ENCODE assay signal across 29 cellular contexts in genomic region chr19:2693492-2693891, GRCh38. TPM values are rescaled to one million over a fixed set of nuclear protein-coding genes. Genes with fewer than 3 reads are reported as not detected.
DNase-seq lines count a peak whose midpoint lies in the region; ATAC-seq and TF ChIP-seq lines count a peak whose summit lies in the region.
"Had no signal": no experiment of that assay in that cellular context is flagged by ENCODE, and none has a peak within 500 bp of the region (broad histone marks: within the 10 kb centered on the region; RNA-seq: fewer than 3 reads in every experiment).

No MANE protein-coding gene starts in this region.

- no peak overlapping the region for H4K91ac ChIP-seq in trophoblast cell (ENCODE audit: low read depth, low read length)

- H3K23ac ChIP-seq in trophoblast cell (ENCODE audit: low read length), result no peak overlapping the region

- no peaks in the 10 kb centered on the region for H3K79me1 ChIP-seq in trophoblast cell (ENCODE audit: low read length)

- no peak overlapping the region for H3K4ac ChIP-seq in trophoblast cell (ENCODE audit: low read depth, low read length)

- ATAC-seq in heart right ventricle, result peak in 4 of 8 donors; percentile 35 to 50 (median 38)
- ATAC-seq: A549; CD8-positive, alpha-beta T cell; PC-3; sciatic nerve; SK-N-SH treated with all-trans-retinoic acid at 6 μM for 48 hours; T-helper 17 cell had no signal

- H4K20me1 ChIP-seq in BLaER1 (no peaks in the 10 kb centered on the region; the same call in 1 of the 2 replicates), OCI-LY7 (ENCODE audit: insufficient read depth, low read length) (no peaks in the 10 kb centered on the region), osteoblast (ENCODE audit: insufficient read depth, low read length) (no peaks in the 10 kb centered on the region)

- H3K27me3 ChIP-seq in BLaER1 (no peaks in the 10 kb centered on the region), heart right ventricle (no peaks in the 10 kb centered on the region), osteoblast (ENCODE audit: insufficient read depth, low read length) (no peaks in the 10 kb centered on the region), trophoblast cell (ENCODE audit: insufficient read depth, low read length) (no peaks in the 10 kb centered on the region), tibial nerve (no peaks in the 10 kb centered on the region)
- H3K27me3 ChIP-seq: MG63, upper lobe of left lung had no signal

- no peak for DNase-seq in OCI-LY7 (ENCODE audit: low spot score)
- no peak for DNase-seq in heart right ventricle
- peak; percentile 21 for DNase-seq in osteoblast (ENCODE audit: insufficient read length, low spot score, missing footprints)
- DNase-seq in NAMALWA (ENCODE audit: low spot score), result no peak
- no peak for DNase-seq in trophoblast cell
- DNase-seq in AG20443 (ENCODE audit: low spot score), result no peak
- DNase-seq in tibial nerve (ENCODE audit: low spot score in 2 of 2), result no peak
- DNase-seq: activated CD4-positive, alpha-beta T cell treated with anti-CD3 and anti-CD28 coated beads, Interleukin-2, amount 50 U/mL, for 48 hours; activated CD4-positive, CD25-positive, alpha-beta regulatory T cell treated with anti-CD3 and anti-CD28 coated beads, Interleukin-2, amount 50 U/mL, for 72 hours; activated gamma-delta T cell treated with Interleukin-2 at 50 U/mL for 16 hours; activated T-cell treated with anti-CD3 and anti-CD28 coated beads, Interleukin-2, amount 50 U/mL, for 48 hours; AML-193; CD8-positive, alpha-beta T cell; cerebellar nuclear complex; KG1; left cardiac atrium; MG63; NCI-H1417; NCI-H2029; NCI-H526; PC-3; stimulated activated CD4-positive, alpha-beta T cell treated with anti-CD3 and anti-CD28 coated beads, Interleukin-12 subunit alpha, Interleukin-12 subunit beta, amount 100 ng/mL, for 4 hours; stimulated activated CD4-positive, alpha-beta T cell treated with anti-CD3 and anti-CD28 coated beads, Interleukin-2, amount 100 ng/mL, for 48 hours; T-helper 17 cell; upper lobe of left lung had no signal

- CTCF ChIA-PET in OCI-LY7 (lab: Charles Lee; ENCODE audit: unreplicated experiment), result no interaction called here

- intact Hi-C loops in OCI-LY7 (cut with micrococcal nuclease; ENCODE audit: unreplicated experiment), result no loop called here
- intact Hi-C loops in heart right ventricle (cut with DNase I), result no loop called here

- H3K4me2 ChIP-seq in BLaER1 (peak overlapping the region; percentile 98), OCI-LY7 (ENCODE audit: low read length) (peak overlapping the region; percentile 37; the same call in 1 of the 2 replicates), osteoblast (ENCODE audit: insufficient read depth, low read length) (no peak overlapping the region), trophoblast cell (ENCODE audit: low read length) (no peak overlapping the region)
- H3K4me2 ChIP-seq: A549 had no signal

- WGBS in heart right ventricle, 2 donors, result 23 to 42% methylated on average over 7 of the region's 7 CpGs
- WGBS in trophoblast cell (ENCODE audit: extremely low coverage, insufficient coverage, insufficient read length), result no CpG with 5 or more reads among the region's 7 CpGs
- WGBS in tibial nerve, 2 donors, result 46 to 52% methylated on average over 5 to 7 of the region's 7 CpGs

- no peak for TF ChIP-seq CTCF in OCI-LY7 (conservative IDR thresholded peaks at IDR 0.05; ENCODE audit: low read length)
- TF ChIP-seq CTCF in heart right ventricle (IDR thresholded peaks at IDR 0.05), result no peak
- no peak for TF ChIP-seq CTCF in osteoblast (IDR thresholded peaks at IDR 0.05; ENCODE audit: extremely low read depth, low read depth, low read length)
- TF ChIP-seq CTCF in tibial nerve (IDR thresholded peaks at IDR 0.05), result no peak

- TF ChIP-seq EP300 in tibial nerve (IDR thresholded peaks at IDR 0.05), result no peak

- no peaks in the 10 kb centered on the region for H3K79me2 ChIP-seq in OCI-LY7 (ENCODE audit: insufficient read depth, low read depth, low read length)
- no peaks in the 10 kb centered on the region for H3K79me2 ChIP-seq in osteoblast (ENCODE audit: insufficient read depth, low read length)
- H3K79me2 ChIP-seq in trophoblast cell (ENCODE audit: control insufficient read depth, insufficient read depth, low read length, poor library complexity), result no peaks in the 10 kb centered on the region

- H4K8ac ChIP-seq in trophoblast cell (ENCODE audit: low read depth, low read length), result no peak overlapping the region

- no peak overlapping the region for H2BK120ac ChIP-seq in trophoblast cell (ENCODE audit: insufficient read depth, low read length, poor library complexity)

- peak overlapping the region; percentile 83 for H3K9ac ChIP-seq in BLaER1
- no peak overlapping the region for H3K9ac ChIP-seq in trophoblast cell (ENCODE audit: low read length)

- H3K36me3 ChIP-seq in BLaER1 (peaks cover 44% of the 10 kb centered on the region), OCI-LY7 (ENCODE audit: insufficient read depth, low read length) (no peaks in the 10 kb centered on the region), heart right ventricle (peaks cover 0 to 4% (median 0%) of the 10 kb centered on the region in 9 donors), osteoblast (ENCODE audit: insufficient read depth, low read length) (no peaks in the 10 kb centered on the region), trophoblast cell (ENCODE audit: control insufficient read depth in 1 of 2, insufficient read depth in 2 of 2, low read length in 2 of 2) (no peaks in the 10 kb centered on the region), tibial nerve (no peaks in the 10 kb centered on the region)
- H3K36me3 ChIP-seq: MG63, upper lobe of left lung had no signal

- H2BK12ac ChIP-seq in trophoblast cell (ENCODE audit: low read length), result no peak overlapping the region

- peaks cover 65% of the 10 kb centered on the region for H3K4me1 ChIP-seq in BLaER1
- H3K4me1 ChIP-seq in OCI-LY7 (ENCODE audit: insufficient read depth, low read length, poor library complexity, severe bottlenecking), result peaks cover 52% of the 10 kb centered on the region
- H3K4me1 ChIP-seq in heart right ventricle, result peaks cover 0 to 34% (median 18%) of the 10 kb centered on the region in 9 donors
- H3K4me1 ChIP-seq in osteoblast (ENCODE audit: insufficient read depth, low read length), result no peaks in the 10 kb centered on the region
- no peaks in the 10 kb centered on the region for H3K4me1 ChIP-seq in trophoblast cell (ENCODE audit: control insufficient read depth in 1 of 2, insufficient read depth in 2 of 2, low read length in 2 of 2)
- peaks cover 0 to 22% (median 9%) of the 10 kb centered on the region in 4 donors for H3K4me1 ChIP-seq in tibial nerve
- H3K4me1 ChIP-seq: A549 had no signal

- no peak for TF ChIP-seq POLR2A in tibial nerve (IDR thresholded peaks at IDR 0.05)

- H3K18ac ChIP-seq in trophoblast cell (ENCODE audit: low read length), result no peak overlapping the region

- H2AFZ ChIP-seq in OCI-LY7 (ENCODE audit: low read length), result no peak overlapping the region
- no peak overlapping the region for H2AFZ ChIP-seq in osteoblast (ENCODE audit: low read length)
- no peak overlapping the region for H2AFZ ChIP-seq in trophoblast cell (ENCODE audit: insufficient read depth, low read length, poor library complexity)

- no peaks in the 10 kb centered on the region for H3K9me2 ChIP-seq in OCI-LY7 (ENCODE audit: insufficient read depth, low read length)

- no peak overlapping the region for H2BK5ac ChIP-seq in trophoblast cell (ENCODE audit: low read depth, low read length, poor library complexity)

- BruUV-seq in OCI-LY7 (replicated peaks; lab: Mats Ljungman, UMichigan), result no TSS peak

- H3K4me3 ChIP-seq in BLaER1 (peak overlapping the region; percentile 54), OCI-LY7 (ENCODE audit: low read depth, low read length, poor library complexity, severe bottlenecking) (no peak overlapping the region), heart right ventricle (no peak overlapping the region), osteoblast (ENCODE audit: insufficient read depth, low read length) (no peak overlapping the region), trophoblast cell (ENCODE audit: low read depth, low read length) (no peak overlapping the region), tibial nerve (no peak overlapping the region)
- H3K4me3 ChIP-seq: A549, MG63, upper lobe of left lung had no signal

- POLR2A ChIA-PET in OCI-LY7 (lab: Charles Lee), result no interaction called here

- no peak overlapping the region for H3K14ac ChIP-seq in trophoblast cell (ENCODE audit: low read length)

- peaks cover 33% of the 10 kb centered on the region for H3K9me3 ChIP-seq in BLaER1
- H3K9me3 ChIP-seq in OCI-LY7 (ENCODE audit: low read length), result no peaks in the 10 kb centered on the region
- H3K9me3 ChIP-seq in heart right ventricle, result no peaks in the 10 kb centered on the region
- H3K9me3 ChIP-seq in osteoblast (ENCODE audit: low read depth, low read length), result no peaks in the 10 kb centered on the region
- no peaks in the 10 kb centered on the region for H3K9me3 ChIP-seq in trophoblast cell (ENCODE audit: insufficient read depth, low read depth, low read length)
- no peaks in the 10 kb centered on the region for H3K9me3 ChIP-seq in tibial nerve
- H3K9me3 ChIP-seq: A549, MG63, upper lobe of left lung had no signal

- H4K12ac ChIP-seq in trophoblast cell (ENCODE audit: low read depth, low read length), result no peak overlapping the region

- peak overlapping the region; percentile 99 for H3K27ac ChIP-seq in BLaER1
- H3K27ac ChIP-seq in OCI-LY7 (ENCODE audit: low read depth, low read length, poor library complexity, severe bottlenecking), result no peak overlapping the region
- peak overlapping the region in 7 of 10 donors; percentile 48 to 87 (median 84) for H3K27ac ChIP-seq in heart right ventricle
- no peak overlapping the region for H3K27ac ChIP-seq in osteoblast (ENCODE audit: low read depth, low read length)
- no peak overlapping the region for H3K27ac ChIP-seq in trophoblast cell (ENCODE audit: low read depth, low read length)
- no peak overlapping the region for H3K27ac ChIP-seq in tibial nerve
- H3K27ac ChIP-seq: A549 had no signal

- no peak overlapping the region for H2AK5ac ChIP-seq in trophoblast cell (ENCODE audit: low read length)

RNA-seq across cellular contexts. Expression of gene GNG7, which starts 9.0 kb away (rescaled TPM):
- 14.2 and 15.3 TPM in 2 replicates for total RNA-seq in OCI-LY7 (2014; rRNA removed; shearing (Covaris generic))
- total RNA-seq in OCI-LY7 (2022) (13.9 and 15.6 TPM in 2 replicates), heart right ventricle (10 to 100 TPM; 27.9 to 56.9 (median 39.7) TPM), osteoblast (0.29 and 0.72 TPM in 2 replicates), tibial nerve (1 to 10 TPM; 2.6 to 5.3 (median 3.5) TPM)
- polyA plus RNA-seq in heart right ventricle, result 10 to 100 TPM in 1 of 2 donors, 1 to 10 TPM in 1; 8.4 to 14.9 TPM
- 2.2 and 2.4 TPM in 2 replicates for polyA plus RNA-seq in trophoblast cell (2013)

RNA-seq across cellular contexts. Expression of gene DIRAS1, which starts 27.7 kb away (rescaled TPM):
- 0.10 TPM in 1 of 2 replicates, not detected in the other for total RNA-seq in OCI-LY7 (2014; rRNA removed; shearing (Covaris generic))
- 0.52 TPM in 1 of 2 replicates, not detected in the other for total RNA-seq in OCI-LY7 (2022)
- 100 to 1,000 TPM; 104 to 381 (median 184) TPM for total RNA-seq in heart right ventricle
- polyA plus RNA-seq in heart right ventricle, result 100 to 1,000 TPM in 1 of 2 donors, 10 to 100 TPM in 1; 63.7 to 107 TPM
- total RNA-seq in osteoblast, result 12.4 and 14.8 TPM in 2 replicates
- 0.25 and 0.42 TPM in 2 replicates for polyA plus RNA-seq in trophoblast cell (2013)
- total RNA-seq in tibial nerve, result under 1 TPM in 3 of 4 donors, not detected in 1; 0.59 to 0.90 (median 0.87) TPM

RNA-seq across cellular contexts. Expression of gene SLC39A3, which starts 46.3 kb away (rescaled TPM):
- 33.3 and 45.6 TPM in 2 replicates for total RNA-seq in OCI-LY7 (2014; rRNA removed; shearing (Covaris generic))
- total RNA-seq in OCI-LY7 (2022), result 38.6 and 46.8 TPM in 2 replicates
- total RNA-seq in heart right ventricle, result 10 to 100 TPM; 16.5 to 27.7 (median 21.6) TPM
- polyA plus RNA-seq in heart right ventricle, result 10 to 100 TPM; 26.1 to 66.8 TPM
- 33.0 and 33.7 TPM in 2 replicates for total RNA-seq in osteoblast
- 22.5 and 23.8 TPM in 2 replicates for polyA plus RNA-seq in trophoblast cell (2013)
- total RNA-seq in tibial nerve, result 10 to 100 TPM; 29.8 to 42.5 (median 36.2) TPM

Comparison
In these comparisons a context has a peak if more than half of its experiments do, and no peak if none do; other contexts are left out.
1. H3K27ac ChIP-seq: peak in BLaER1 (single experiment) and heart right ventricle (7 of 10); none in OCI-LY7 (single experiment), osteoblast (single experiment), trophoblast cell (single experiment) and tibial nerve (0 of 4).
2. H3K4me2 ChIP-seq: peak in BLaER1 (single experiment) and OCI-LY7 (single experiment); none in osteoblast (single experiment) and trophoblast cell (single experiment).